8 cellular contexts compared by ENCODE assay signal in genomic region chr18:9914334-9914583, GRCh38. TPM values are rescaled to one million over a fixed set of nuclear protein-coding genes. Genes with fewer than 3 reads are reported as not detected.
A peak's percentile ranks its signal among the peaks of the same experiment; 100 is the strongest.
DNase-seq lines count a peak whose midpoint lies in the region; ATAC-seq and TF ChIP-seq lines count a peak whose summit lies in the region.

No MANE protein-coding gene starts in this region.

- H3K4me2 ChIP-seq in BLaER1, result no peak overlapping the region

- no peaks in the 10 kb centered on the region for H3K27me3 ChIP-seq in BLaER1
- no peaks in the 10 kb centered on the region for H3K27me3 ChIP-seq in SJCRH30

- intact Hi-C loops in sciatic nerve (cut with DNase I), result no loop called here

- no peaks in the 10 kb centered on the region for H3K36me3 ChIP-seq in BLaER1
- H3K36me3 ChIP-seq in SJCRH30, result no peaks in the 10 kb centered on the region

- H3K4me3 ChIP-seq in BLaER1, result peak overlapping the region; percentile 98
- H3K4me3 ChIP-seq in SJCRH30, result peak overlapping the region; percentile 98
- peak overlapping the region; percentile 89 for H3K4me3 ChIP-seq in fibroblast of villous mesenchyme (ENCODE audit: low read depth, low read length)
- peak overlapping the region; percentile 84 for H3K4me3 ChIP-seq in skeletal muscle cell (ENCODE audit: low read depth, low read length)

- H3K4me1 ChIP-seq in BLaER1 (peaks cover 40% of the 10 kb centered on the region), SJCRH30 (peaks cover 3% of the 10 kb centered on the region; the same call in 1 of the 2 replicates)

- H3K27ac ChIP-seq in BLaER1 (peak overlapping the region; percentile 98), SJCRH30 (peak overlapping the region; percentile 94)

- TF ChIP-seq CTCF in fibroblast of villous mesenchyme (IDR thresholded peaks at IDR 0.05; ENCODE audit: insufficient read depth, low read depth, low read length), result no peak

- DNase-seq in SJCRH30, result peak in 1 of 2 experiments; percentile 28
- no peak for DNase-seq in fibroblast of villous mesenchyme (ENCODE audit: low read depth)
- DNase-seq in skeletal muscle cell (ENCODE audit: low read depth), result no peak
- DNase-seq in NCI-H128 (lab: John Stamatoyannopoulos, UW; ENCODE audit: unreplicated experiment), result no peak
- DNase-seq in sciatic nerve (ENCODE audit: low spot score), result no peak

- H4K20me1 ChIP-seq in BLaER1, result peaks cover 48% of the 10 kb centered on the region

- H3K9ac ChIP-seq in BLaER1, result peak overlapping the region; percentile 96

- H3K9me3 ChIP-seq in BLaER1 (peaks cover 5% of the 10 kb centered on the region; the same call in 1 of the 2 replicates), SJCRH30 (replicated peaks) (no peaks in the 10 kb centered on the region)

- ATAC-seq in GM21528 (IDR thresholded peaks at IDR 0.05; ENCODE audit: low FRiP score, unreplicated experiment) (peak; percentile 31), GM21825 (IDR thresholded peaks at IDR 0.05; ENCODE audit: unreplicated experiment) (no peak), sciatic nerve (no peak)

RNA-seq across cellular contexts. Expression of gene VAPA, which starts 0.4 kb away (rescaled TPM):
- total RNA-seq in SJCRH30 (2014; rRNA removed; shearing (Covaris generic)), result 154 and 164 TPM in 2 replicates
- total RNA-seq in fibroblast of villous mesenchyme (203 and 288 TPM in 2 replicates), sciatic nerve (184 TPM)

RNA-seq across cellular contexts. Expression of gene TXNDC2, which starts 28.5 kb away (rescaled TPM):
- total RNA-seq in SJCRH30 (2014; rRNA removed; shearing (Covaris generic)), result 0.06 and 0.08 TPM in 2 replicates
- under 0.01 TPM in 1 of 2 replicates, not detected in the other for total RNA-seq in fibroblast of villous mesenchyme
- not detected for total RNA-seq in sciatic nerve
